8 cellular contexts compared by ENCODE assay signal in genomic region chr1:244833734-244834595, GRCh38.
DNase-seq lines count a peak whose midpoint lies in the region; ATAC-seq and TF ChIP-seq lines count a peak whose summit lies in the region.

No MANE protein-coding gene starts in this region.

- ATAC-seq in GM21825 (IDR thresholded peaks at IDR 0.05; ENCODE audit: unreplicated experiment), result peak; percentile 3
- no peak for ATAC-seq in HG03521 (IDR thresholded peaks at IDR 0.05; ENCODE audit: unreplicated experiment)

- peak overlapping the region; percentile 73 for H3K4me3 ChIP-seq in retinal pigment epithelial cell (ENCODE audit: low read length)

- peak; percentile 25 for TF ChIP-seq CTCF in retinal pigment epithelial cell (conservative IDR thresholded peaks at IDR 0.05; ENCODE audit: low read depth, low read length)

- DNase-seq in COR-L47 (lab: John Stamatoyannopoulos, UW), result peak; percentile 68
- peak; percentile 84 for DNase-seq in NCI-H146 (lab: John Stamatoyannopoulos, UW)
- peak; percentile 36 for DNase-seq in T-helper 9 cell
- peak; percentile 79 for DNase-seq in astrocyte of the hippocampus (ENCODE audit: low read depth, low spot score)
- peak; percentile 44 to 87 for DNase-seq in hippocampal formation (lab: John Stamatoyannopoulos, UW)
- peak; percentile 71 for DNase-seq in retinal pigment epithelial cell (ENCODE audit: low read depth)
